In the genomic region with DNA sequence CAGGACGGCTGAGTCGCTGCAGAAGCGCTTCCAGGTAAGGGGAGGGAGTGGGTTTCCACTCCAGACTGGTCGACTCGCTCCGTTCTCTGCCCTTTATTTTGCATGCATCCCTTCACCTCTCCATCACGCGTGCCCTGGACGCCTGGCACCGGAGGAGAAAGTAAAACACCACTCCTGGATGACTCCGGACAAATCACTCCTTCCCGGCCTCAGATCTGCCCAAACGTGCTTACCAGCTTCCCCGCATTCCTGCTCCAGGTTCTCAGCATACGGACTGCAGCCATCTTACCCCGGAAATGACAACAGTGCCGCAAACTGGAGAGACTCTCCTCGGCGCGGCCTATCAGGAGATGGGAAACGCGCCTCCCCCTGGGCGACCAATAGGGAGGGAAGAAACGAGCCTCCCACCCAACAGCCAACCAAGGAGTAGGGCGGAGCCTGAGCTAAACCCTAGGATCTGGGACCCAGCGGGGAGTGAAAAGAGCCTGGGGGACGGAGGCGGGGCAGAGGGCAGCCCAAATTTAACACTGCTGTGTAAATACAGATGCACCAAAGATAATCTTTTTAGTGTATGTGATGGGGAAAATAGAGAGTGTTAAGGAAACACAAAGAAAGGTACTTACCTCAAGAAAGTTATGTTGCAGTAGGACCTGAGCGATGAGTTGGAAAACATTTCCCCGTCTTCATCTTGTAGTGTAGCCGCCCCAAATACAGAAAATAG, we compare ENCODE assay signal across 1 cellular context.
A peak's percentile ranks its signal among the peaks of the same experiment; 100 is the strongest.
TF ChIP-seq lines count a peak whose summit lies in the region.

A gene (minus strand): TSS at position 298 of the 721 bp plus-strand sequence. CDS start 14 bp downstream, at position 284.

TF ChIP-seq in K562, 482 proteins besides CTCF, POLR2A, EP300 and RAD21 (continued from another document and continues in another):
- TF ChIP-seq, protein P1, sequence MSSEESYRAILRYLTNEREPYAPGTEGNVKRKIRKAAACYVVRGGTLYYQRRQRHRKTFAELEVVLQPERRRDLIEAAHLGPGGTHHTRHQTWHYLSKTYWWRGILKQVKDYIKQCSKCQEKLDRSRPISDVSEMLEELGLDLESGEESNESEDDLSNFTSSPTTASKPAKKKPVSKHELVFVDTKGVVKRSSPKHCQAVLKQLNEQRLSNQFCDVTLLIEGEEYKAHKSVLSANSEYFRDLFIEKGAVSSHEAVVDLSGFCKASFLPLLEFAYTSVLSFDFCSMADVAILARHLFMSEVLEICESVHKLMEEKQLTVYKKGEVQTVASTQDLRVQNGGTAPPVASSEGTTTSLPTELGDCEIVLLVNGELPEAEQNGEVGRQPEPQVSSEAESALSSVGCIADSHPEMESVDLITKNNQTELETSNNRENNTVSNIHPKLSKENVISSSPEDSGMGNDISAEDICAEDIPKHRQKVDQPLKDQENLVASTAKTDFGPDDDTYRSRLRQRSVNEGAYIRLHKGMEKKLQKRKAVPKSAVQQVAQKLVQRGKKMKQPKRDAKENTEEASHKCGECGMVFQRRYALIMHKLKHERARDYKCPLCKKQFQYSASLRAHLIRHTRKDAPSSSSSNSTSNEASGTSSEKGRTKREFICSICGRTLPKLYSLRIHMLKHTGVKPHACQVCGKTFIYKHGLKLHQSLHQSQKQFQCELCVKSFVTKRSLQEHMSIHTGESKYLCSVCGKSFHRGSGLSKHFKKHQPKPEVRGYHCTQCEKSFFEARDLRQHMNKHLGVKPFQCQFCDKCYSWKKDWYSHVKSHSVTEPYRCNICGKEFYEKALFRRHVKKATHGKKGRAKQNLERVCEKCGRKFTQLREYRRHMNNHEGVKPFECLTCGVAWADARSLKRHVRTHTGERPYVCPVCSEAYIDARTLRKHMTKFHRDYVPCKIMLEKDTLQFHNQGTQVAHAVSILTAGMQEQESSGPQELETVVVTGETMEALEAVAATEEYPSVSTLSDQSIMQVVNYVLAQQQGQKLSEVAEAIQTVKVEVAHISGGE (CRISPR knock-in tag; IDR thresholded peaks at IDR 0.05), result 0 out of 6 replicates have a peak, but pooled peaks of 1 of the 3 experiments have one; percentile 53
- TF ChIP-seq ZBTB17 (CRISPR knock-in tag; IDR thresholded peaks at IDR 0.05) (no peak), ZBTB1 (CRISPR knock-in tag; IDR thresholded peaks at IDR 0.05; ENCODE audit: borderline replicate concordance, low read depth) (peak; percentile 68), LARP7 (IDR thresholded peaks at IDR 0.05) (no peak), PML (IDR thresholded peaks at IDR 0.05; ENCODE audit: low read length) (peak; percentile 88), FOSL1 (tag; conservative IDR thresholded peaks at IDR 0.05) (peak; percentile 23; the same call in 1 of the 2 replicates), CBX5 (IDR thresholded peaks at IDR 0.05; ENCODE audit: borderline replicate concordance, low read depth) (no peak), TGIF2 (CRISPR knock-in tag; IDR thresholded peaks at IDR 0.05) (no peak), JUN (IDR thresholded peaks at IDR 0.05; ENCODE audit: borderline replicate concordance, low read depth, low read length) (0 out of 2 replicates have a peak, but pooled peaks have one; percentile 36), JUN (CRISPR knock-in tag; IDR thresholded peaks at IDR 0.05; ENCODE audit: borderline replicate concordance) (no peak), PYGO2 (tag; IDR thresholded peaks at IDR 0.05) (no peak), SP2 (IDR thresholded peaks at IDR 0.05; ENCODE audit: extremely low read depth, low read depth, low read length, poor library complexity, severe bottlenecking) (peak; percentile 26), ZBED1 (IDR thresholded peaks at IDR 0.05) (no peak), TSC22D4 (tag; IDR thresholded peaks at IDR 0.05) (no peak), KAT7 (CRISPR knock-in tag; IDR thresholded peaks at IDR 0.05; ENCODE audit: borderline replicate concordance) (peak; percentile 65; the same call in 1 of the 2 replicates), NR2C2 (CRISPR knock-in tag; IDR thresholded peaks at IDR 0.05) (no peak; the same call in 1 of the 2 replicates), NR2C2 (tag; IDR thresholded peaks at IDR 0.05) (peak; percentile 46), EZH2 (IDR thresholded peaks at IDR 0.05; ENCODE audit: borderline replicate concordance, low read depth, low read length) (no peak), RCOR1 (IDR thresholded peaks at IDR 0.05; ENCODE audit: borderline replicate concordance in 1 of 2, low read depth in 2 of 2, low read length in 2 of 2) (peak; percentile 13 to 47; a peak in 1 of 4 replicates), POLR2AphosphoS2 (IDR thresholded peaks at IDR 0.05; ENCODE audit: low read length) (peak; percentile 77; the same call in 1 of the 2 replicates), MAFF (IDR thresholded peaks at IDR 0.05; ENCODE audit: low read length) (no peak), CBFA2T3 (IDR thresholded peaks at IDR 0.05) (0 out of 2 replicates have a peak, but pooled peaks have one; percentile 14), SIRT6 (IDR thresholded peaks at IDR 0.05; ENCODE audit: low read depth, low read length) (no peak), GABPA (tag; conservative IDR thresholded peaks at IDR 0.05; ENCODE audit: low read depth) (peak; percentile 87), JUND (IDR thresholded peaks at IDR 0.05; ENCODE audit: borderline replicate concordance, low read depth, low read length) (peak; percentile 79), JUND (tag; IDR thresholded peaks at IDR 0.05; ENCODE audit: borderline replicate concordance, low read depth, low read length) (no peak; the same call in 2 of the 3 replicates), HCFC1 (IDR thresholded peaks at IDR 0.05; ENCODE audit: low read depth, low read length) (peak; percentile 54), MTA3 (IDR thresholded peaks at IDR 0.05; ENCODE audit: borderline replicate concordance) (0 out of 2 replicates have a peak, but pooled peaks have one; percentile 32)
- TF ChIP-seq, protein P2, sequence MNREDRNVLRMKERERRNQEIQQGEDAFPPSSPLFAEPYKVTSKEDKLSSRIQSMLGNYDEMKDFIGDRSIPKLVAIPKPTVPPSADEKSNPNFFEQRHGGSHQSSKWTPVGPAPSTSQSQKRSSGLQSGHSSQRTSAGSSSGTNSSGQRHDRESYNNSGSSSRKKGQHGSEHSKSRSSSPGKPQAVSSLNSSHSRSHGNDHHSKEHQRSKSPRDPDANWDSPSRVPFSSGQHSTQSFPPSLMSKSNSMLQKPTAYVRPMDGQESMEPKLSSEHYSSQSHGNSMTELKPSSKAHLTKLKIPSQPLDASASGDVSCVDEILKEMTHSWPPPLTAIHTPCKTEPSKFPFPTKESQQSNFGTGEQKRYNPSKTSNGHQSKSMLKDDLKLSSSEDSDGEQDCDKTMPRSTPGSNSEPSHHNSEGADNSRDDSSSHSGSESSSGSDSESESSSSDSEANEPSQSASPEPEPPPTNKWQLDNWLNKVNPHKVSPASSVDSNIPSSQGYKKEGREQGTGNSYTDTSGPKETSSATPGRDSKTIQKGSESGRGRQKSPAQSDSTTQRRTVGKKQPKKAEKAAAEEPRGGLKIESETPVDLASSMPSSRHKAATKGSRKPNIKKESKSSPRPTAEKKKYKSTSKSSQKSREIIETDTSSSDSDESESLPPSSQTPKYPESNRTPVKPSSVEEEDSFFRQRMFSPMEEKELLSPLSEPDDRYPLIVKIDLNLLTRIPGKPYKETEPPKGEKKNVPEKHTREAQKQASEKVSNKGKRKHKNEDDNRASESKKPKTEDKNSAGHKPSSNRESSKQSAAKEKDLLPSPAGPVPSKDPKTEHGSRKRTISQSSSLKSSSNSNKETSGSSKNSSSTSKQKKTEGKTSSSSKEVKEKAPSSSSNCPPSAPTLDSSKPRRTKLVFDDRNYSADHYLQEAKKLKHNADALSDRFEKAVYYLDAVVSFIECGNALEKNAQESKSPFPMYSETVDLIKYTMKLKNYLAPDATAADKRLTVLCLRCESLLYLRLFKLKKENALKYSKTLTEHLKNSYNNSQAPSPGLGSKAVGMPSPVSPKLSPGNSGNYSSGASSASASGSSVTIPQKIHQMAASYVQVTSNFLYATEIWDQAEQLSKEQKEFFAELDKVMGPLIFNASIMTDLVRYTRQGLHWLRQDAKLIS (CRISPR knock-in tag; IDR thresholded peaks at IDR 0.05), result peak; percentile 71; the same call in 1 of the 2 replicates
- TF ChIP-seq, protein P3, sequence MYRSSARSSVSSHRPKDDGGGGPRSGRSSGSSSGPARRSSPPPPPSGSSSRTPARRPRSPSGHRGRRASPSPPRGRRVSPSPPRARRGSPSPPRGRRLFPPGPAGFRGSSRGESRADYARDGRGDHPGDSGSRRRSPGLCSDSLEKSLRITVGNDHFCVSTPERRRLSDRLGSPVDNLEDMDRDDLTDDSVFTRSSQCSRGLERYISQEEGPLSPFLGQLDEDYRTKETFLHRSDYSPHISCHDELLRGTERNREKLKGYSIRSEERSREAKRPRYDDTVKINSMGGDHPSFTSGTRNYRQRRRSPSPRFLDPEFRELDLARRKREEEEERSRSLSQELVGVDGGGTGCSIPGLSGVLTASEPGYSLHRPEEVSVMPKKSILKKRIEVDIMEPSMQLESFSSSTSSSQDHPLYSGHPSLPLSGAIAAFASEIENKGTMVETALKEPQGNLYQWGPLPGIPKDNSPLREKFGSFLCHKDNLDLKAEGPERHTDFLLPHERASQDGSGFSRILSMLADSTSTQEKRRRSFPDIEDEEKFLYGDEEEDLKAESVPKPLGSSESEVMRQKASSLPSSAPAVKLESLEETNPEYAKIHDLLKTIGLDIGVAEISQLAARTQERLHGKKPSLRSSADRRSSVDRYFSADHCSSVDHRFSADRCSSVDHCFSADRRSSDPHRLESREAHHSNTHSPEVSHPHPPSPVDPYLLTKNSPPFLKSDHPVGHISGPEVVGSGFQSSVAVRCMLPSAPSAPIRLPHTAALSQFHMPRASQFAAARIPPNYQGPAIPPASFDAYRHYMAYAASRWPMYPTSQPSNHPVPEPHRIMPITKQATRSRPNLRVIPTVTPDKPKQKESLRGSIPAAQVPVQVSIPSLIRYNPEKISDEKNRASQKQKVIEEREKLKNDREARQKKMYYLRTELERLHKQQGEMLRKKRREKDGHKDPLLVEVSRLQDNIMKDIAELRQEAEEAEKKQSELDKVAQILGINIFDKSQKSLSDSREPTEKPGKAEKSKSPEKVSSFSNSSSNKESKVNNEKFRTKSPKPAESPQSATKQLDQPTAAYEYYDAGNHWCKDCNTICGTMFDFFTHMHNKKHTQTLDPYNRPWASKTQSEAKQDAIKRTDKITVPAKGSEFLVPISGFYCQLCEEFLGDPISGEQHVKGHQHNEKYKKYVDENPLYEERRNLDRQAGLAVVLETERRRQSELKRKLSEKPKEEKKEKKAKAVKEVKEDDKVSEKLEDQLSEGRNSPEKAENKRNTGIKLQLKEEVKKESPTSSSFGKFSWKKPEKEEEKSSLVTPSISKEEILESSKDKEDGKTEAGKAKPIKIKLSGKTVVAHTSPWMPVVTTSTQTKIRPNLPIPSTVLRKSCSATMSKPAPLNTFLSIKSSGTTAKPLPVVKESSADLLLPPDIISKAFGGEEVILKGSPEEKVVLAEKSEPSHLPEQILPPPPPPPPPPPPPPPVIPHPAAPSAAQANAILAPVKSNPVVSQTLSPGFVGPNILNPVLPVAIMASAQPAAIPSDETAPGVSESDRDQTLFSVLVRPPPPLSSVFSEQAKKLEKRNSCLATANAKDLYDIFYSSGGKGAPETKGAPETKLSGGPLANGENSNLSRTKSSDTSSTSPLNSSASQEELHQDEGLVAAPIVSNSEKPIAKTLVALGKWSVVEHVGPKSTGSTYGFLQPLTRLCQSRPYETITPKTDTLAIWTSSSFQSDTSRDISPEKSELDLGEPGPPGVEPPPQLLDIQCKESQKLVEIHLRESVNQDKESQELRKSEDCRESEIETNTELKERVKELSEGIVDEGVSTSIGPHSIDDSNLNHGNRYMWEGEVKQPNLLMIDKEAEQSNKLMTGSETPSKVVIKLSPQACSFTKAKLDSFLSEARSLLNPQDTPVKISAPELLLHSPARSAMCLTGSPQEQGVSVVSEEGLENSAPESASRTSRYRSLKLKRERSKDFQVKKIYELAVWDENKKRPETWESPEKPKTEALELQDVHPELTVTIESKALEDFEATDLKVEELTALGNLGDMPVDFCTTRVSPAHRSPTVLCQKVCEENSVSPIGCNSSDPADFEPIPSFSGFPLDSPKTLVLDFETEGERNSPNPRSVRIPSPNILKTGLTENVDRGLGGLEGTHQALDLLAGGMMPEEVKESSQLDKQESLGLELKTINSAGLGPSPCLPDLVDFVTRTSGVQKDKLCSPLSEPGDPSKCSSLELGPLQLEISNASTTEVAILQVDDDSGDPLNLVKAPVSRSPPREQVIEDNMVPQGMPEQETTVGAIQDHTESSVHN (IDR thresholded peaks at IDR 0.05; ENCODE audit: borderline replicate concordance in 1 of 2, low read depth in 1 of 2), result no peak
- TF ChIP-seq, protein P4, sequence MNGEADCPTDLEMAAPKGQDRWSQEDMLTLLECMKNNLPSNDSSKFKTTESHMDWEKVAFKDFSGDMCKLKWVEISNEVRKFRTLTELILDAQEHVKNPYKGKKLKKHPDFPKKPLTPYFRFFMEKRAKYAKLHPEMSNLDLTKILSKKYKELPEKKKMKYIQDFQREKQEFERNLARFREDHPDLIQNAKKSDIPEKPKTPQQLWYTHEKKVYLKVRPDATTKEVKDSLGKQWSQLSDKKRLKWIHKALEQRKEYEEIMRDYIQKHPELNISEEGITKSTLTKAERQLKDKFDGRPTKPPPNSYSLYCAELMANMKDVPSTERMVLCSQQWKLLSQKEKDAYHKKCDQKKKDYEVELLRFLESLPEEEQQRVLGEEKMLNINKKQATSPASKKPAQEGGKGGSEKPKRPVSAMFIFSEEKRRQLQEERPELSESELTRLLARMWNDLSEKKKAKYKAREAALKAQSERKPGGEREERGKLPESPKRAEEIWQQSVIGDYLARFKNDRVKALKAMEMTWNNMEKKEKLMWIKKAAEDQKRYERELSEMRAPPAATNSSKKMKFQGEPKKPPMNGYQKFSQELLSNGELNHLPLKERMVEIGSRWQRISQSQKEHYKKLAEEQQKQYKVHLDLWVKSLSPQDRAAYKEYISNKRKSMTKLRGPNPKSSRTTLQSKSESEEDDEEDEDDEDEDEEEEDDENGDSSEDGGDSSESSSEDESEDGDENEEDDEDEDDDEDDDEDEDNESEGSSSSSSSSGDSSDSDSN (IDR thresholded peaks at IDR 0.05; ENCODE audit: borderline replicate concordance in 1 of 2, low read depth in 2 of 2, low read length in 2 of 2), result no peak
- TF ChIP-seq, protein P5, sequence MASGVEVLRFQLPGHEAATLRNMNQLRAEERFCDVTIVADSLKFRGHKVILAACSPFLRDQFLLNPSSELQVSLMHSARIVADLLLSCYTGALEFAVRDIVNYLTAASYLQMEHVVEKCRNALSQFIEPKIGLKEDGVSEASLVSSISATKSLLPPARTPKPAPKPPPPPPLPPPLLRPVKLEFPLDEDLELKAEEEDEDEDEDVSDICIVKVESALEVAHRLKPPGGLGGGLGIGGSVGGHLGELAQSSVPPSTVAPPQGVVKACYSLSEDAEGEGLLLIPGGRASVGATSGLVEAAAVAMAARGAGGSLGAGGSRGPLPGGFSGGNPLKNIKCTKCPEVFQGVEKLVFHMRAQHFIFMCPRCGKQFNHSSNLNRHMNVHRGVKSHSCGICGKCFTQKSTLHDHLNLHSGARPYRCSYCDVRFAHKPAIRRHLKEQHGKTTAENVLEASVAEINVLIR (CRISPR knock-in tag; IDR thresholded peaks at IDR 0.05), result no peak
- TF ChIP-seq, protein P6, sequence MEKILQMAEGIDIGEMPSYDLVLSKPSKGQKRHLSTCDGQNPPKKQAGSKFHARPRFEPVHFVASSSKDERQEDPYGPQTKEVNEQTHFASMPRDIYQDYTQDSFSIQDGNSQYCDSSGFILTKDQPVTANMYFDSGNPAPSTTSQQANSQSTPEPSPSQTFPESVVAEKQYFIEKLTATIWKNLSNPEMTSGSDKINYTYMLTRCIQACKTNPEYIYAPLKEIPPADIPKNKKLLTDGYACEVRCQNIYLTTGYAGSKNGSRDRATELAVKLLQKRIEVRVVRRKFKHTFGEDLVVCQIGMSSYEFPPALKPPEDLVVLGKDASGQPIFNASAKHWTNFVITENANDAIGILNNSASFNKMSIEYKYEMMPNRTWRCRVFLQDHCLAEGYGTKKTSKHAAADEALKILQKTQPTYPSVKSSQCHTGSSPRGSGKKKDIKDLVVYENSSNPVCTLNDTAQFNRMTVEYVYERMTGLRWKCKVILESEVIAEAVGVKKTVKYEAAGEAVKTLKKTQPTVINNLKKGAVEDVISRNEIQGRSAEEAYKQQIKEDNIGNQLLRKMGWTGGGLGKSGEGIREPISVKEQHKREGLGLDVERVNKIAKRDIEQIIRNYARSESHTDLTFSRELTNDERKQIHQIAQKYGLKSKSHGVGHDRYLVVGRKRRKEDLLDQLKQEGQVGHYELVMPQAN (IDR thresholded peaks at IDR 0.05; ENCODE audit: borderline replicate concordance), result peak; percentile 75
